10 cellular contexts compared by ENCODE assay signal in the genomic region with DNA sequence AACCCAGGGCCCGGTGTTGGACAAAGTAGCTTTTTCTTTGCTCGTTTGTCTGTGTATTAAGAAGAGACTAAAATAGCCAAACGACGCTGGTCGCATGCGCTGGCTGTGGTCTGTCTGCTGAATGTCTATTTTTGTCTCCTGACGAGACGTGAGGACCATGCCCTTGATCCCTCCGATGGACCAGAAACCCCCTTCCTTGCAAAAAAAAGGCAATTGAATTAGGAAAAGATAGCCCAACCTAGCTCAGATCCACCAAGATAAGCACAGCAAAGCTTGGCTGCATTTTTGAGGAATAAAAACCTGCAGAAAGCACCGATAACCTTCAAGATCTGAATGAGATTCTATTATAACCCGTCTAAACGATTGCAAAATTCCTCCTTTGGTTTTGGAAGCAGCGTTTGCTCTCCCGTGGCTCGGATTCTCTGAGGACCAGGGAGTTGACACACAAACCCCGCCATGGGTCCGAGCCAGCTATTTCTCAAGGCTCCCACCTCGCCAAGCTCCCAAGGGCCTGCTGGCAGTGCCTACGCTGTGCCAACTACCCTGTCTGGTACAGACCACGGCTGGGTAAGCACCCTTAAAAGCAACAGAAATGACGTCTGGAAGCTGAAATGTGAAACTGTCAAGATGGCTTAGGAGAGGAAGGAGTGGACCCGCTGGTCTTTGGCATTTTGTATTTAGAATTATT. TPM values are rescaled to one million over a fixed set of nuclear protein-coding genes. Genes with fewer than 3 reads are reported as not detected.
DNase-seq lines count a peak whose midpoint lies in the region; ATAC-seq and TF ChIP-seq lines count a peak whose summit lies in the region.
"Had no signal": no experiment of that assay in that cellular context is flagged by ENCODE, and none has a peak within 500 bp of the region (broad histone marks: within the 10 kb centered on the region; RNA-seq: fewer than 3 reads in every experiment).

No MANE protein-coding gene starts in this region.

- intact Hi-C loops in left ventricle myocardium superior (cut with micrococcal nuclease) (no loop called here), lower leg skin (cut with DNase I; ENCODE audit: low total_unique reads) (no loop called here)

- no peaks in the 10 kb centered on the region for H4K20me1 ChIP-seq in SU-DHL-6 (ENCODE audit: low read depth, low read length)

- 29 to 36% methylated on average over 22 of the region's 22 CpGs for WGBS in lower leg skin, 2 donors

- H3K27me3 ChIP-seq in SU-DHL-6 (ENCODE audit: low read length), result no peaks in the 10 kb centered on the region

- no peaks in the 10 kb centered on the region for H3K79me2 ChIP-seq in SU-DHL-6 (ENCODE audit: insufficient read depth, low read length)

- DNase-seq in left ventricle myocardium superior, result peak; percentile 71
- DNase-seq in activated T-cell treated with anti-CD3 and anti-CD28 coated beads, Interleukin-2, amount 50 U/mL, for 4 hours, result no peak
- DNase-seq in lower leg skin (ENCODE audit: low spot score in 2 of 2), result no peak
- DNase-seq: activated T-cell treated with anti-CD3 and anti-CD28 coated beads, Interleukin-2, amount 50 U/mL, for 1 hour; stimulated activated CD4-positive, alpha-beta T cell treated with anti-CD3 and anti-CD28 coated beads, Interleukin-4, amount 100 ng/mL, for 4 hours had no signal

- H2AFZ ChIP-seq in SU-DHL-6 (ENCODE audit: low read depth, low read length, severe bottlenecking), result no peak overlapping the region

- TF ChIP-seq EP300 in Ishikawa (IDR thresholded peaks at IDR 0.05; ENCODE audit: borderline replicate concordance), result peak; percentile 33; the same call in 1 of the 2 replicates

- TF ChIP-seq CTCF in SU-DHL-6 (IDR thresholded peaks at IDR 0.05; ENCODE audit: insufficient read depth, low read length, poor library complexity, severe bottlenecking) (no peak), lower leg skin (IDR thresholded peaks at IDR 0.05) (no peak)

- ATAC-seq in left ventricle myocardium superior (peak; percentile 66), HG02852 (IDR thresholded peaks at IDR 0.05; ENCODE audit: unreplicated experiment) (no peak), HG02588 (IDR thresholded peaks at IDR 0.05; ENCODE audit: unreplicated experiment) (no peak)
- no peak for ATAC-seq in activated T-cell treated with anti-CD3 and anti-CD28 coated beads, Interleukin-2, amount 50 U/mL, for 4 hours

- no peaks in the 10 kb centered on the region for H3K9me2 ChIP-seq in SU-DHL-6 (replicated peaks; ENCODE audit: insufficient read depth, low read length)

- no peak overlapping the region for H3K4me3 ChIP-seq in SU-DHL-6 (ENCODE audit: insufficient read depth, low read length, poor library complexity, severe bottlenecking)
- no peak overlapping the region for H3K4me3 ChIP-seq in skin epidermis
- no peak overlapping the region for H3K4me3 ChIP-seq in lower leg skin (ENCODE audit: low read depth, poor library complexity, severe bottlenecking)

- no peak for TF ChIP-seq POLR2A in lower leg skin (IDR thresholded peaks at IDR 0.05)

- no peak overlapping the region for H3K4me2 ChIP-seq in SU-DHL-6 (ENCODE audit: low read depth, low read length, poor library complexity, severe bottlenecking)

- peaks cover 2% of the 10 kb centered on the region for H3K27me3 Mint-ChIP-seq in activated T-cell treated with anti-CD3 and anti-CD28 coated beads, Interleukin-2, amount 50 U/mL, for 4 hours (ENCODE audit: low read depth)

- H3K4me1 Mint-ChIP-seq in activated T-cell treated with anti-CD3 and anti-CD28 coated beads, Interleukin-2, amount 50 U/mL, for 4 hours (ENCODE audit: low read depth), result peaks cover under 1% of the 10 kb centered on the region

- H3K9ac ChIP-seq in SU-DHL-6 (ENCODE audit: low read length), result no peak overlapping the region

- peak overlapping the region; percentile 37 for H3K27ac ChIP-seq in SU-DHL-6 (ENCODE audit: low read depth, low read length)
- H3K27ac ChIP-seq in skin epidermis, result peak overlapping the region in 11 of 21 experiments; percentile 0 to 71 (median 45)

- no peaks in the 10 kb centered on the region for H3K36me3 ChIP-seq in SU-DHL-6 (ENCODE audit: low read length)

- no peaks in the 10 kb centered on the region for H3F3A ChIP-seq in SU-DHL-6 (ENCODE audit: insufficient read depth)

- no peaks in the 10 kb centered on the region for H3K9me3 ChIP-seq in SU-DHL-6 (ENCODE audit: insufficient read depth, low read length)

- H3K9me3 Mint-ChIP-seq in activated T-cell treated with anti-CD3 and anti-CD28 coated beads, Interleukin-2, amount 50 U/mL, for 4 hours, result no peaks in the 10 kb centered on the region

- no peaks in the 10 kb centered on the region for H3K36me3 Mint-ChIP-seq in activated T-cell treated with anti-CD3 and anti-CD28 coated beads, Interleukin-2, amount 50 U/mL, for 4 hours (ENCODE audit: insufficient read depth)

- TF ChIP-seq RAD21 in Ishikawa (IDR thresholded peaks at IDR 0.05; ENCODE audit: low read depth), result no peak

- no peak overlapping the region for H3K4me3 Mint-ChIP-seq in activated T-cell treated with anti-CD3 and anti-CD28 coated beads, Interleukin-2, amount 50 U/mL, for 4 hours

TF ChIP-seq in Ishikawa, 13 proteins besides CTCF, POLR2A, EP300 and RAD21:
- TF ChIP-seq, protein P1, sequence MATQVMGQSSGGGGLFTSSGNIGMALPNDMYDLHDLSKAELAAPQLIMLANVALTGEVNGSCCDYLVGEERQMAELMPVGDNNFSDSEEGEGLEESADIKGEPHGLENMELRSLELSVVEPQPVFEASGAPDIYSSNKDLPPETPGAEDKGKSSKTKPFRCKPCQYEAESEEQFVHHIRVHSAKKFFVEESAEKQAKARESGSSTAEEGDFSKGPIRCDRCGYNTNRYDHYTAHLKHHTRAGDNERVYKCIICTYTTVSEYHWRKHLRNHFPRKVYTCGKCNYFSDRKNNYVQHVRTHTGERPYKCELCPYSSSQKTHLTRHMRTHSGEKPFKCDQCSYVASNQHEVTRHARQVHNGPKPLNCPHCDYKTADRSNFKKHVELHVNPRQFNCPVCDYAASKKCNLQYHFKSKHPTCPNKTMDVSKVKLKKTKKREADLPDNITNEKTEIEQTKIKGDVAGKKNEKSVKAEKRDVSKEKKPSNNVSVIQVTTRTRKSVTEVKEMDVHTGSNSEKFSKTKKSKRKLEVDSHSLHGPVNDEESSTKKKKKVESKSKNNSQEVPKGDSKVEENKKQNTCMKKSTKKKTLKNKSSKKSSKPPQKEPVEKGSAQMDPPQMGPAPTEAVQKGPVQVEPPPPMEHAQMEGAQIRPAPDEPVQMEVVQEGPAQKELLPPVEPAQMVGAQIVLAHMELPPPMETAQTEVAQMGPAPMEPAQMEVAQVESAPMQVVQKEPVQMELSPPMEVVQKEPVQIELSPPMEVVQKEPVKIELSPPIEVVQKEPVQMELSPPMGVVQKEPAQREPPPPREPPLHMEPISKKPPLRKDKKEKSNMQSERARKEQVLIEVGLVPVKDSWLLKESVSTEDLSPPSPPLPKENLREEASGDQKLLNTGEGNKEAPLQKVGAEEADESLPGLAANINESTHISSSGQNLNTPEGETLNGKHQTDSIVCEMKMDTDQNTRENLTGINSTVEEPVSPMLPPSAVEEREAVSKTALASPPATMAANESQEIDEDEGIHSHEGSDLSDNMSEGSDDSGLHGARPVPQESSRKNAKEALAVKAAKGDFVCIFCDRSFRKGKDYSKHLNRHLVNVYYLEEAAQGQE (IDR thresholded peaks at IDR 0.05; ENCODE audit: low read depth), result no peak
- TF ChIP-seq TAF1 (IDR thresholded peaks at IDR 0.05; ENCODE audit: low read depth), result no peak
- TF ChIP-seq, protein P2, sequence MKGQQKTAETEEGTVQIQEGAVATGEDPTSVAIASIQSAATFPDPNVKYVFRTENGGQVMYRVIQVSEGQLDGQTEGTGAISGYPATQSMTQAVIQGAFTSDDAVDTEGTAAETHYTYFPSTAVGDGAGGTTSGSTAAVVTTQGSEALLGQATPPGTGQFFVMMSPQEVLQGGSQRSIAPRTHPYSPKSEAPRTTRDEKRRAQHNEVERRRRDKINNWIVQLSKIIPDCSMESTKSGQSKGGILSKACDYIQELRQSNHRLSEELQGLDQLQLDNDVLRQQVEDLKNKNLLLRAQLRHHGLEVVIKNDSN (IDR thresholded peaks at IDR 0.05), result no peak
- 0 out of 2 replicates have a peak, but pooled peaks have one; percentile 5 for TF ChIP-seq TEAD4 (IDR thresholded peaks at IDR 0.05)
- TF ChIP-seq ZBTB7A (IDR thresholded peaks at IDR 0.05; ENCODE audit: low read depth), result no peak
- peak; percentile 16; the same call in 1 of the 2 replicates for TF ChIP-seq NFIC (IDR thresholded peaks at IDR 0.05)
- no peak for TF ChIP-seq FOXM1 (IDR thresholded peaks at IDR 0.05; ENCODE audit: borderline replicate concordance, low read depth)
- peak; percentile 81 for TF ChIP-seq CEBPB (IDR thresholded peaks at IDR 0.05)
- no peak for TF ChIP-seq EGR1 (IDR thresholded peaks at IDR 0.05)
- TF ChIP-seq, protein P3, sequence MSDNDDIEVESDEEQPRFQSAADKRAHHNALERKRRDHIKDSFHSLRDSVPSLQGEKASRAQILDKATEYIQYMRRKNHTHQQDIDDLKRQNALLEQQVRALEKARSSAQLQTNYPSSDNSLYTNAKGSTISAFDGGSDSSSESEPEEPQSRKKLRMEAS (IDR thresholded peaks at IDR 0.05), result 0 out of 2 replicates have a peak, but pooled peaks have one; percentile 24
- TF ChIP-seq CREB1 (IDR thresholded peaks at IDR 0.05; ENCODE audit: low read depth), result no peak
- no peak for TF ChIP-seq TCF12 (IDR thresholded peaks at IDR 0.05; ENCODE audit: low read depth)
- no peak for TF ChIP-seq YY1 (IDR thresholded peaks at IDR 0.05; ENCODE audit: low read depth)

RNA-seq across cellular contexts. Expression of a gene that starts 17.7 kb away (rescaled TPM):
- total RNA-seq in left ventricle myocardium superior (10.5 TPM), lower leg skin (10 to 100 TPM in 3 of 4 donors, 1 to 10 TPM in 1; 7.9 to 18.0 (median 13.9) TPM)
- total RNA-seq in activated T-cell treated with anti-CD3 and anti-CD28 coated beads, Interleukin-2, amount 50 U/mL, for 4 hours, result 10 to 100 TPM; 13.4 to 17.3 (median 15.2) TPM

RNA-seq across cellular contexts. Expression of a gene that starts 55.3 kb away (rescaled TPM):
- 11.9 TPM for total RNA-seq in left ventricle myocardium superior
- 10 to 100 TPM in 1 of 3 donors, 1 to 10 TPM in 2; 8.9 to 10.4 (median 9.0) TPM for total RNA-seq in activated T-cell treated with anti-CD3 and anti-CD28 coated beads, Interleukin-2, amount 50 U/mL, for 4 hours
- 10 to 100 TPM; 10.5 to 18.6 (median 12.8) TPM for total RNA-seq in lower leg skin

RNA-seq across cellular contexts. Expression of a gene that starts 58.7 kb away (rescaled TPM):
- 16.5 TPM for total RNA-seq in left ventricle myocardium superior
- 10 to 100 TPM; 40.7 to 55.0 (median 42.6) TPM for total RNA-seq in activated T-cell treated with anti-CD3 and anti-CD28 coated beads, Interleukin-2, amount 50 U/mL, for 4 hours
- 10 to 100 TPM; 40.5 to 88.4 (median 60.6) TPM for total RNA-seq in lower leg skin
